In the genomic region with DNA sequence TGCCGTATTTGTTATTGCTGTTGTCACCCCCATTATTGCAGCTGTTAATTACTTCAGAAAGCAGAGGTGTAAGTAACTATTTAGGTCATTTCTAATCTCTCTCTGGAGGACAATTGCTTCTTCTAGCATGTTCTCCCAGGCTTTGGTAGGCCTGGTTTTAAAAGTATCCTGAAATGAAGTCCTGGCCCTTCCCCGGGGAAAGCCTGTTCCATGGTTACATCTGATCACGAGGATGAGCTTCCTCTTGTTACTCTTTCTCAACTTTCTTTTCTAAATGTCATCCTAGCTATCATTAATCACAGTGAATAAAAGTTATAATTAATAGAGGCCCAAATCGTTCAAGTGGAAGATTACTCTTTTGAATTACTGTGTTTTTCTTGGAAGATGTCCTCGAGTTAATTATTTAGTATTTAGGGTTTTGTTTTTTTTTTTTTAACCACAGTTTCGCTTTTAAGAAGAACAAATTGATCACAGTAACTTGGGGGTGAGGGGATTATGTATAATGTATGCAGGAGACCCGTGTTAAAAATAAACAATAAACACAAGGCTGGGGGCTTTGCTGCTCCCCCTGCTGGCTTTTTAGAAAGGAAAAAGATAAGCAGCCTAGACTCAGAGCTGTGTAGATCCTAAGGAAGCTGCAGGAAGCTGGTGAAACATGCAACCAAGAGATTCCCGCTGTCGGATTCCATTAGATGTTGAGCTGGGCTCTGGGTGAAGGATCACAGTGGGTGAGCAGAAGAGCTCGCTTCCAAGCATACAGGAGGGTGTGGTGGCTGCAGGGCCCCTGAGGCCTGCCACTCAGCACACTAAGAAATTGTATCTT, we compare ENCODE assay signal across 9 cellular contexts.
A peak's percentile ranks its signal among the peaks of the same experiment; 100 is the strongest.
DNase-seq lines count a peak whose midpoint lies in the region; ATAC-seq, FAIRE-seq and TF ChIP-seq lines count a peak whose summit lies in the region.
"Had no signal": no experiment of that assay in that cellular context is flagged by ENCODE, and none has a peak within 500 bp of the region (broad histone marks: within the 10 kb centered on the region; RNA-seq: fewer than 3 reads in every experiment).

No MANE protein-coding gene starts in this region.

- H3K36me3 ChIP-seq in DOHH2 (ENCODE audit: control insufficient read depth, low read length) (no peaks in the 10 kb centered on the region), GM12878 (ENCODE audit: control insufficient read depth in 2 of 2, insufficient read depth in 2 of 2, low read length in 1 of 2) (no peaks in the 10 kb centered on the region)

- CTCF ChIA-PET in GM12878 (lab: Yijun Ruan, JAX): interaction anchor here (0.6 to 3.5 kb wide), 6 partner anchors 8 to 668 kb away, joined by 3 to 17 read pairs (median 5); no protein-coding TSS in a partner anchor

- FAIRE-seq in HTR-8/SVneo (lab: Jason Lieb, UNC): peak; percentile 20
- FAIRE-seq in GM12878 (lab: Jason Lieb, UNC): no peak

- WGBS in GM12878 (ENCODE audit: insufficient coverage, insufficient replicate concordance, low lambda C conversion rate, missing lambda C conversion rate): 34% methylated on average over 10 of the region's 10 CpGs

- H3K36me3 Mint-ChIP-seq in nephron (ENCODE audit: low read depth): no peaks in the 10 kb centered on the region

- no peak for TF ChIP-seq POLR2A in GM12878 (IDR thresholded peaks at IDR 0.05; ENCODE audit: low read depth, low read length)

- H3K9ac ChIP-seq in GM12878 (ENCODE audit: control insufficient read depth, insufficient read depth, low read length): no peak overlapping the region

- peaks cover 21% of the 10 kb centered on the region for H3K27me3 ChIP-seq in DOHH2 (ENCODE audit: control insufficient read depth, low read length)
- H3K27me3 ChIP-seq in GM12878 (replicated peaks in 1 of 2; ENCODE audit: control insufficient read depth in 2 of 2, insufficient read depth in 2 of 2, low read length in 1 of 2): peaks cover 1 to 4% of the 10 kb centered on the region in 2 experiments; a peak in 2 of 4 replicates
- H3K27me3 ChIP-seq: body of pancreas had no signal

- no peak for ATAC-seq in GM12878
- ATAC-seq: body of pancreas had no signal

- intact Hi-C loops in GM12878 (cut with micrococcal nuclease; ENCODE audit: unreplicated experiment): no loop called here

- BruUV-seq in GM12878 (replicated peaks; lab: Mats Ljungman, UMichigan): no TSS peak

- H3K4me1 Mint-ChIP-seq in nephron: peaks cover 22% of the 10 kb centered on the region

- H3K27ac Mint-ChIP-seq in nephron: peak overlapping the region; percentile 84 to 88 (median 86)

- H3K4me2 ChIP-seq in DOHH2 (ENCODE audit: low read length) (no peak overlapping the region), GM12878 (ENCODE audit: control insufficient read depth, insufficient read depth) (no peak overlapping the region)

- SMC1A ChIA-PET in GM12878 (lab: Charles Lee; ENCODE audit: uncharacterized antibody, unreplicated experiment): interaction anchor here (0.6 to 1.5 kb wide), 6 partner anchors 8 to 696 kb away, joined by 3 to 11 read pairs (median 3); no protein-coding TSS in a partner anchor

- 0 out of 2 replicates have a peak, but pooled peaks have one; percentile 5 for TF ChIP-seq RAD21 in GM12878 (IDR thresholded peaks at IDR 0.05; ENCODE audit: insufficient read depth, low read depth, low read length)

- H3K4me3 ChIP-seq in DOHH2 (ENCODE audit: low read length) (no peak overlapping the region), GM12878 (no peak overlapping the region)
- H3K4me3 ChIP-seq: body of pancreas had no signal

- peak; percentile 41 for TF ChIP-seq CTCF in DOHH2 (IDR thresholded peaks at IDR 0.05; ENCODE audit: low read depth, low read length, poor library complexity, severe bottlenecking)
- peak; percentile 10 to 15 (median 15); a peak in 2 of 6 replicates for TF ChIP-seq CTCF in GM12878 (IDR thresholded peaks at IDR 0.05 in 2 of 3, conservative IDR thresholded peaks at IDR 0.05 in 1 of 3; ENCODE audit: control insufficient read depth in 2 of 3, extremely low read depth in 1 of 3, insufficient read depth in 1 of 3, low read depth in 3 of 3, low read length in 3 of 3)
- peak; percentile 39 to 48 (median 41) for TF ChIP-seq CTCF in nephron (IDR thresholded peaks at IDR 0.05; ENCODE audit: unreplicated experiment in 3 of 3)

- H3K79me2 ChIP-seq in DOHH2 (ENCODE audit: control insufficient read depth, low read length) (no peaks in the 10 kb centered on the region), GM12878 (ENCODE audit: control insufficient read depth, insufficient read depth, low read length) (no peaks in the 10 kb centered on the region)

- no peaks in the 10 kb centered on the region for H4K20me1 ChIP-seq in DOHH2 (ENCODE audit: control insufficient read depth, insufficient read depth, low read depth, low read length)
- H4K20me1 ChIP-seq in GM12878 (ENCODE audit: control insufficient read depth, insufficient read depth): no peaks in the 10 kb centered on the region

- POLR2A ChIA-PET in GM12878 (lab: Charles Lee): no interaction called here

- H3K27ac ChIP-seq in DOHH2 (ENCODE audit: low read depth, low read length): no peak overlapping the region
- no peak overlapping the region for H3K27ac ChIP-seq in GM12878 (ENCODE audit: control insufficient read depth, insufficient read depth)
- H3K27ac ChIP-seq: body of pancreas had no signal

- H3F3A ChIP-seq in DOHH2 (ENCODE audit: control insufficient read depth, insufficient read depth): no peaks in the 10 kb centered on the region

- no peaks in the 10 kb centered on the region for H3K9me3 Mint-ChIP-seq in nephron

- H3K9me2 ChIP-seq in DOHH2 (replicated peaks; ENCODE audit: control insufficient read depth, low read length): no peaks in the 10 kb centered on the region

- in situ Hi-C loops in GM12878 (cut with MboI): no loop called here

- DNase-seq in HTR-8/SVneo (ENCODE audit: insufficient read length, low spot score) (peak; percentile 63), GM12878 (ENCODE audit: low read depth, low spot score) (no peak), SKM-1 treated with dmso at 0.1 percent for 144 hours (lab: John Stamatoyannopoulos, UW; ENCODE audit: unreplicated experiment) (no peak), SKM-1 (lab: John Stamatoyannopoulos, UW; ENCODE audit: unreplicated experiment) (no peak)
- DNase-seq in activated naive CD4-positive, alpha-beta T cell treated with anti-CD3 and anti-CD28 coated beads, Interleukin-2, amount 50 U/mL, for 16 hours: no peak
- DNase-seq: body of pancreas, NCI-H1436 treated with DMSO at 0.1 percent for 48 hours had no signal

- H3K4me3 Mint-ChIP-seq in nephron: peak overlapping the region in 1 of 3 experiments; percentile 25

- RAD21 ChIA-PET in GM12878 (lab: Charles Lee; ENCODE audit: unreplicated experiment): interaction anchor here (1.1 to 1.6 kb wide), 2 partner anchors 418 to 668 kb away, joined by 3 to 5 read pairs; no protein-coding TSS in a partner anchor

- H3K4me1 ChIP-seq in DOHH2 (ENCODE audit: control insufficient read depth, low read length): no peaks in the 10 kb centered on the region
- no peaks in the 10 kb centered on the region for H3K4me1 ChIP-seq in GM12878 (ENCODE audit: control insufficient read depth, insufficient read depth, low read length)
- H3K4me1 ChIP-seq: body of pancreas had no signal

- peaks cover 47% of the 10 kb centered on the region for H3K27me3 Mint-ChIP-seq in nephron (ENCODE audit: low read depth)

- TF ChIP-seq EP300 in GM12878 (IDR thresholded peaks at IDR 0.05; ENCODE audit: borderline replicate concordance in 1 of 2, control insufficient read depth in 1 of 2, low read depth in 2 of 2, low read length in 2 of 2): no peak

- H2AFZ ChIP-seq in GM12878 (ENCODE audit: control insufficient read depth, low read depth, low read length): no peak overlapping the region

- no peaks in the 10 kb centered on the region for H3K9me3 ChIP-seq in DOHH2 (ENCODE audit: control insufficient read depth, insufficient read depth, low read length)
- no peaks in the 10 kb centered on the region for H3K9me3 ChIP-seq in GM12878 (replicated peaks; ENCODE audit: control insufficient read depth, insufficient read depth, low read length)
- H3K9me3 ChIP-seq: body of pancreas had no signal

TF ChIP-seq in GM12878, 131 proteins besides CTCF, POLR2A, EP300 and RAD21:
- TF ChIP-seq SMC3 (IDR thresholded peaks at IDR 0.05; ENCODE audit: borderline replicate concordance, low read length) (peak; percentile 36; the same call in 1 of the 2 replicates), KAT2A (conservative IDR thresholded peaks at IDR 0.05; ENCODE audit: control insufficient read depth, low read depth, low read length) (no peak)
